ENCODE assay signal across 33 cellular contexts in genomic region chr5:10637944-10638343, GRCh38.
A peak's percentile ranks its signal among the peaks of the same experiment; 100 is the strongest.
DNase-seq lines count a peak whose midpoint lies in the region; ATAC-seq lines count a peak whose summit lies in the region.
"Had no signal": no experiment of that assay in that cellular context is flagged by ENCODE, and none has a peak within 500 bp of the region (broad histone marks: within the 10 kb centered on the region; RNA-seq: fewer than 3 reads in every experiment).

No MANE protein-coding gene starts in this region.

- no peak overlapping the region for H2BK120ac ChIP-seq in mesendoderm (ENCODE audit: low read depth, low read length)

- H3K79me2 ChIP-seq in mesendoderm (ENCODE audit: control insufficient read depth, insufficient read depth, low read length): peaks cover 2% of the 10 kb centered on the region

- ATAC-seq in central memory CD8-positive, alpha-beta T cell (replicated peaks; ENCODE audit: extremely low read depth, poor library complexity, severe bottlenecking): no peak
- no peak for ATAC-seq in GM21576 (IDR thresholded peaks at IDR 0.05; ENCODE audit: unreplicated experiment)
- ATAC-seq: activated T-cell treated with anti-CD3 and anti-CD28 coated beads, Interleukin-2, amount 50 U/mL, for 72 hours; gastrocnemius medialis; HepG2; left lung; psoas muscle; Right ventricle myocardium inferior had no signal

- no peak overlapping the region for H3K23ac ChIP-seq in mesendoderm (ENCODE audit: low read length)

- no peak overlapping the region for H3K18ac ChIP-seq in mesendoderm (ENCODE audit: low read length)

- no peak overlapping the region for H3K56ac ChIP-seq in mesendoderm (ENCODE audit: low read length)

- peaks cover 6% of the 10 kb centered on the region for H3K9me3 Mint-ChIP-seq in central memory CD8-positive, alpha-beta T cell
- H3K9me3 Mint-ChIP-seq: type B pancreatic cell had no signal

- no peaks in the 10 kb centered on the region for H3K27me3 ChIP-seq in HUES48 (ENCODE audit: control insufficient read depth, insufficient read depth, low read length)
- H3K27me3 ChIP-seq in mesendoderm (ENCODE audit: insufficient read depth, low read length, poor library complexity): no peaks in the 10 kb centered on the region
- H3K27me3 ChIP-seq: BE2C, dorsolateral prefrontal cortex, gastrocnemius medialis, left lung had no signal

- no CpG with 5 or more reads among the region's 10 CpGs for WGBS in mesendoderm (ENCODE audit: extremely low coverage, insufficient coverage, low lambda C conversion rate)

- peaks cover 33% of the 10 kb centered on the region for H3K4me1 Mint-ChIP-seq in central memory CD8-positive, alpha-beta T cell

- H3K4ac ChIP-seq in mesendoderm (ENCODE audit: low read depth, low read length): no peak overlapping the region

- no peak overlapping the region for H4K5ac ChIP-seq in mesendoderm (ENCODE audit: low read length)

- H2AK5ac ChIP-seq in mesendoderm (ENCODE audit: low read length): no peak overlapping the region

- no peak overlapping the region for H2BK5ac ChIP-seq in mesendoderm (ENCODE audit: low read length)

- H3K4me3 ChIP-seq in HUES48 (ENCODE audit: low read depth, low read length) (peak overlapping the region; percentile 54), mesendoderm (ENCODE audit: low read length) (no peak overlapping the region)
- H3K4me3 ChIP-seq: gastrocnemius medialis, left lung, psoas muscle, sigmoid colon had no signal

- H3K9me3 ChIP-seq in HUES48 (ENCODE audit: control insufficient read depth, insufficient read depth, low read length): no peaks in the 10 kb centered on the region
- H3K9me3 ChIP-seq: BE2C, gastrocnemius medialis, left lung, psoas muscle, sigmoid colon had no signal

- H3K4me1 ChIP-seq in HUES48 (ENCODE audit: control insufficient read depth, insufficient read depth, low read length): peaks cover 37% of the 10 kb centered on the region
- H3K4me1 ChIP-seq in mesendoderm (ENCODE audit: control insufficient read depth, low read depth, low read length): peaks cover 6% of the 10 kb centered on the region
- H3K4me1 ChIP-seq: BE2C, gastrocnemius medialis, psoas muscle, sigmoid colon had no signal

- peak overlapping the region; percentile 31 for H3K4me2 ChIP-seq in mesendoderm (ENCODE audit: low read length)

- no peaks in the 10 kb centered on the region for H3K27me3 Mint-ChIP-seq in central memory CD8-positive, alpha-beta T cell

- peaks cover 21% of the 10 kb centered on the region for H3K36me3 Mint-ChIP-seq in central memory CD8-positive, alpha-beta T cell (ENCODE audit: insufficient read depth)

- H4K8ac ChIP-seq in mesendoderm (ENCODE audit: low read depth, low read length): no peak overlapping the region

- peak overlapping the region; percentile 64 for H3K27ac Mint-ChIP-seq in central memory CD8-positive, alpha-beta T cell (ENCODE audit: low read depth)
- H3K27ac Mint-ChIP-seq: type B pancreatic cell had no signal

- DNase-seq in CD1c-positive myeloid dendritic cell (ENCODE audit: extremely low spot score): peak; percentile 65
- DNase-seq in central memory CD8-positive, alpha-beta T cell (ENCODE audit: low spot score in 2 of 2): no peak
- DNase-seq in mesendoderm: no peak
- DNase-seq in 8988T: no peak
- no peak for DNase-seq in iPS-NIHi7 (ENCODE audit: extremely low spot score)
- DNase-seq in putamen (ENCODE audit: low spot score): no peak
- DNase-seq: ACHN; activated CD4-positive, alpha-beta T cell treated with anti-CD3 and anti-CD28 coated beads, Interleukin-2, amount 50 U/mL, for 4 hours; activated naive CD4-positive, alpha-beta T cell; activated T-cell treated with anti-CD3 and anti-CD28 coated beads, Interleukin-2, amount 50 U/mL, for 72 hours; BE2C; dorsolateral prefrontal cortex; EL; gastrocnemius medialis; HCEC 1CT; Karpas-422; mesenchymal stem cell; NCI-H2029; NCI-H526 treated with DMSO at 0.1 percent for 48 hours; NK-92 treated with Interleukin-12 subunit alpha and Interleukin-12 subunit beta, amount 100 ng/mL, for 24 hours; occipital lobe; psoas muscle; sigmoid colon; stimulated activated CD4-positive, alpha-beta T cell treated with anti-CD3 and anti-CD28 coated beads, Interleukin-4, amount 100 ng/mL, for 24 hours; substantia nigra; T-helper 9 cell; WERI-Rb-1 had no signal

- H3K36me3 ChIP-seq in HUES48 (ENCODE audit: control insufficient read depth, insufficient read depth, low read length) (0 out of 2 replicates have a peak, but pooled peaks cover 2% of the 10 kb centered on the region), mesendoderm (ENCODE audit: control insufficient read depth, insufficient read depth, low read length) (no peaks in the 10 kb centered on the region)
- H3K36me3 ChIP-seq: BE2C, gastrocnemius medialis, left lung, sigmoid colon had no signal

- H2BK15ac ChIP-seq in mesendoderm (replicated peaks; ENCODE audit: low read depth): no peak overlapping the region

- H3K4me3 Mint-ChIP-seq in central memory CD8-positive, alpha-beta T cell: no peak overlapping the region
- H3K4me3 Mint-ChIP-seq: activated T-cell treated with anti-CD3 and anti-CD28 coated beads, Interleukin-2, amount 50 U/mL, for 72 hours; type B pancreatic cell had no signal

- H3K9ac ChIP-seq in HUES48 (ENCODE audit: low read depth, low read length): 0 out of 2 replicates have a peak overlapping the region, but pooled peaks have one; percentile 18
- H3K9ac ChIP-seq in mesendoderm (ENCODE audit: low read length): peak overlapping the region; percentile 19

- H3K27ac ChIP-seq in HUES48 (ENCODE audit: low read depth, low read length) (peak overlapping the region; percentile 74), mesendoderm (ENCODE audit: low read depth, low read length) (no peak overlapping the region)
- H3K27ac ChIP-seq: gastrocnemius medialis, left lung, psoas muscle, sigmoid colon, WERI-Rb-1 had no signal

- peaks cover 1% of the 10 kb centered on the region for H3K79me1 ChIP-seq in mesendoderm (ENCODE audit: low read length)
